Comparison of ENCODE assay signal across 20 cellular contexts in the genomic region with DNA sequence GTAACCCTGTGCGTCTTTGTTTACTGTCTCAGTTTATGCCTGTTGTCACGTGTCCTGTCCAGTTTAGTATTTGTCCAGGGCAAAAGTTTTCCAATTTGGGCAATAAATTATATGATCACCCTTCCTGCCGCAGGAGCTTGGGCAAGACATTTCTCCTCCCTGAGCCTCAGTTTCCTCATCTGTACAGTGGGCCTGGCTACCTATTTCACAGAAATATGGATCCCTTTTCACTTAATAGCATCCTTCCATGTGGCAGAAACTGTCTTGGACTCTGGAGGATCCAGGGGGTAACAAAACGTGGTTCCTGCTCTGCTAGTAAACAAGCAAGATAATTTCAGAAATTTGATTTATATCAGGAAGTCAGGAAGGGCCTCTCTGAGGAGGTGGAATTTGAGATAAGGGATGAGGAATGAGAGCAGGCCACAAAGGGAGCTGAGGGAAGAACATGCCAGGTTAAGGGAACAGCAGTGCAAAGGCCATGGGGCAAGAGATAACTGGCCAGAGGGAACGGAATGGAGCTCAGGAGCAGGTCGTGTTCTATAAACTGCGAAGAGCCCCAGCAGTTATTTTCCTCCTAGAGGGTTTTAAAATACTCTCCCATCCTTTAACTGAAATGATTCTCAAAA. TPM values are rescaled to one million over a fixed set of nuclear protein-coding genes. Genes with fewer than 3 reads are reported as not detected.
DNase-seq lines count a peak whose midpoint lies in the region; ATAC-seq, FAIRE-seq and TF ChIP-seq lines count a peak whose summit lies in the region.
"Had no signal": no experiment of that assay in that cellular context is flagged by ENCODE, and none has a peak within 500 bp of the region (broad histone marks: within the 10 kb centered on the region; RNA-seq: fewer than 3 reads in every experiment).

No MANE protein-coding gene starts in this region.

- no peak for TF ChIP-seq RAD21 in H1 (IDR thresholded peaks at IDR 0.05 in 1 of 2, conservative IDR thresholded peaks at IDR 0.05 in 1 of 2; ENCODE audit: low read depth in 2 of 2, low read length in 2 of 2)

- no peak overlapping the region for H2BK20ac ChIP-seq in H1 (ENCODE audit: low read length)

- FAIRE-seq in H1 (lab: Jason Lieb, UNC) = no peak
- no peak for FAIRE-seq in small intestine (lab: Jason Lieb, UNC)
- FAIRE-seq: GM12878, GM19239, H54, HTR-8/SVneo had no signal

- no peak overlapping the region for H4K91ac ChIP-seq in H1 (replicated peaks; ENCODE audit: insufficient read length, low read length)

- H3K27ac ChIP-seq in H1 (ENCODE audit: low read depth, low read length) (no peak overlapping the region), mesendoderm (ENCODE audit: low read depth, low read length) (no peak overlapping the region), small intestine (ENCODE audit: low read depth in 1 of 2, low read length in 1 of 2) (no peak overlapping the region), WERI-Rb-1 (no peak overlapping the region)
- H3K27ac ChIP-seq: BLaER1 treated with 17β-estradiol and CSF1 and Interleukin-3, amounts not matched to agents 10 nM and 100 nM; GM23248 had no signal

- H3K79me1 ChIP-seq in H1 (ENCODE audit: low read depth, low read length) (no peaks in the 10 kb centered on the region), mesendoderm (ENCODE audit: low read length) (no peaks in the 10 kb centered on the region)

- H3K36me3 ChIP-seq in H1 (ENCODE audit: control insufficient read depth in 2 of 4, insufficient read depth in 4 of 4, low read length in 3 of 4) (no peaks in the 10 kb centered on the region), mesendoderm (ENCODE audit: control insufficient read depth, insufficient read depth, low read length) (no peaks in the 10 kb centered on the region), small intestine (ENCODE audit: control insufficient read depth in 2 of 2, insufficient read depth in 2 of 2, low read length in 2 of 2) (no peaks in the 10 kb centered on the region), WERI-Rb-1 (no peaks in the 10 kb centered on the region)
- H3K36me3 ChIP-seq: BLaER1 treated with 17β-estradiol and CSF1 and Interleukin-3, amounts not matched to agents 10 nM and 100 nM had no signal

- H2BK5ac ChIP-seq in H1 (ENCODE audit: low read depth, low read length) (no peak overlapping the region), mesendoderm (ENCODE audit: low read length) (no peak overlapping the region)

- H2BK120ac ChIP-seq in H1 (replicated peaks; ENCODE audit: low read depth, low read length) = no peak overlapping the region
- no peak overlapping the region for H2BK120ac ChIP-seq in mesendoderm (ENCODE audit: low read depth, low read length)

- no peaks in the 10 kb centered on the region for H3K79me2 ChIP-seq in H1 (ENCODE audit: control insufficient read depth in 1 of 2, insufficient read depth in 2 of 2, low read length in 2 of 2)
- H3K79me2 ChIP-seq in mesendoderm (ENCODE audit: control insufficient read depth, insufficient read depth, low read length) = no peaks in the 10 kb centered on the region

- H4K5ac ChIP-seq in H1 (ENCODE audit: insufficient read length, low read depth, low read length) (no peak overlapping the region), mesendoderm (ENCODE audit: low read length) (no peak overlapping the region)

- H3K14ac ChIP-seq in H1 (ENCODE audit: insufficient read length) = no peak overlapping the region

- peak; percentile 20 for DNase-seq in NCI-H226
- DNase-seq in H1 (ENCODE audit: low read depth in 1 of 2, low spot score in 2 of 2) = no peak
- DNase-seq in mesendoderm = peak; percentile 13
- DNase-seq in small intestine = peak; percentile 76
- no peak for DNase-seq in pons (ENCODE audit: low spot score)
- no peak for DNase-seq in WERI-Rb-1
- DNase-seq in DMS53 treated with DMSO at 0.1 percent for 48 hours (lab: John Stamatoyannopoulos, UW; ENCODE audit: unreplicated experiment) = no peak
- DNase-seq: Calu3; CD8-positive, alpha-beta T cell; DND-41; EL; GM23248; HCEC 1CT; HFFc6 had no signal

- no peak overlapping the region for H3K4ac ChIP-seq in H1 (replicated peaks; ENCODE audit: insufficient read length, low read depth, low read length)
- no peak overlapping the region for H3K4ac ChIP-seq in mesendoderm (ENCODE audit: low read depth, low read length)

- CTCF ChIA-PET in H1 (lab: Charles Lee; ENCODE audit: partially characterized antibody) = interaction anchor here (0.5 to 3.9 kb wide), 14 partner anchors 10 to 175 kb away, joined by 3 to 12 read pairs (median 4); partner anchors contain the start of gene PPARGC1B

- H2AK5ac ChIP-seq in H1 (ENCODE audit: low read depth, low read length) = no peak overlapping the region
- H2AK5ac ChIP-seq in mesendoderm (ENCODE audit: low read length) = no peak overlapping the region

- H4K8ac ChIP-seq in H1 (ENCODE audit: extremely low read depth, insufficient read depth, low read length) = no peak overlapping the region
- H4K8ac ChIP-seq in mesendoderm (ENCODE audit: low read depth, low read length) = no peak overlapping the region

- TF ChIP-seq CTCF in H1 (IDR thresholded peaks at IDR 0.05; ENCODE audit: control extremely low read depth in 1 of 3, insufficient read depth in 1 of 3, low read depth in 1 of 3, low read length in 3 of 3) (no peak), WERI-Rb-1 (IDR thresholded peaks at IDR 0.05; ENCODE audit: low read depth, low read length) (no peak)

- no peak overlapping the region for H3K4me2 ChIP-seq in H1 (ENCODE audit: insufficient read depth in 1 of 2, low read depth in 2 of 2, low read length in 2 of 2)
- H3K4me2 ChIP-seq in mesendoderm (ENCODE audit: low read length) = no peak overlapping the region
- H3K4me2 ChIP-seq: BLaER1 treated with 17β-estradiol and CSF1 and Interleukin-3, amounts not matched to agents 10 nM and 100 nM had no signal

- H4K20me1 ChIP-seq in H1 (replicated peaks in 1 of 2; ENCODE audit: control insufficient read depth in 1 of 2, insufficient read depth in 2 of 2, low read length in 2 of 2) = no peaks in the 10 kb centered on the region
- H4K20me1 ChIP-seq: BLaER1 treated with 17β-estradiol and CSF1 and Interleukin-3, amounts not matched to agents 10 nM and 100 nM had no signal

- H2AFZ ChIP-seq in H1 (ENCODE audit: low read length) = no peak overlapping the region
- H2AFZ ChIP-seq: GM23248 had no signal

- TF ChIP-seq EP300 in H1 (IDR thresholded peaks at IDR 0.05; ENCODE audit: borderline replicate concordance in 1 of 2, low read depth in 2 of 2, low read length in 2 of 2) = no peak

- H3K18ac ChIP-seq in H1 (ENCODE audit: extremely low read depth, low read length) (no peak overlapping the region), mesendoderm (ENCODE audit: low read length) (no peak overlapping the region)

- H3K23me2 ChIP-seq in H1 (ENCODE audit: low read depth, low read length) = no peaks in the 10 kb centered on the region

- no peaks in the 10 kb centered on the region for H3K9me3 ChIP-seq in H1 (ENCODE audit: insufficient read depth in 2 of 2, low read depth in 1 of 2, low read length in 1 of 2)
- no peaks in the 10 kb centered on the region for H3K9me3 ChIP-seq in small intestine (ENCODE audit: control insufficient read depth, low read depth)
- H3K9me3 ChIP-seq in WERI-Rb-1 (ENCODE audit: severe bottlenecking) = no peaks in the 10 kb centered on the region
- H3K9me3 ChIP-seq: BLaER1 treated with 17β-estradiol and CSF1 and Interleukin-3, amounts not matched to agents 10 nM and 100 nM had no signal

- H2BK12ac ChIP-seq in H1 (ENCODE audit: low read depth, low read length) = peak overlapping the region; percentile 82

- POLR2A ChIA-PET in H1 (lab: Charles Lee; ENCODE audit: partially characterized antibody) = interaction anchor here (0.6 to 2.5 kb wide), 5 partner anchors 8 to 48 kb away, joined by 3 to 8 read pairs (median 4); partner anchors contain the start of gene PPARGC1B

- H3K4me3 ChIP-seq in H1 (ENCODE audit: extremely low read depth in 1 of 4, insufficient read depth in 2 of 4, low read depth in 3 of 4, low read length in 4 of 4) = no peak overlapping the region
- no peak overlapping the region for H3K4me3 ChIP-seq in mesendoderm (ENCODE audit: low read length)
- H3K4me3 ChIP-seq in small intestine (ENCODE audit: low read depth in 1 of 2, low read length in 2 of 2) = no peak overlapping the region
- H3K4me3 ChIP-seq in WERI-Rb-1 (ENCODE audit: low read depth, low read length) = no peak overlapping the region
- H3K4me3 ChIP-seq: BLaER1 treated with 17β-estradiol and CSF1 and Interleukin-3, amounts not matched to agents 10 nM and 100 nM; GM12878; GM23248 had no signal

- H3K56ac ChIP-seq in H1 (replicated peaks; ENCODE audit: insufficient read length, low read depth, low read length) = no peak overlapping the region
- H3K56ac ChIP-seq in mesendoderm (ENCODE audit: low read length) = no peak overlapping the region

- H3K9ac ChIP-seq in H1 (replicated peaks in 1 of 4; ENCODE audit: extremely low read depth in 1 of 4, low read depth in 3 of 4, low read length in 3 of 4) (no peak overlapping the region), mesendoderm (ENCODE audit: low read length) (no peak overlapping the region)
- H3K9ac ChIP-seq: BLaER1 treated with 17β-estradiol and CSF1 and Interleukin-3, amounts not matched to agents 10 nM and 100 nM; GM23248 had no signal

- 92% methylated on average over 7 of the region's 7 CpGs; no CpG with 5 or more reads in 1 of the 2 experiments for WGBS in H1 (ENCODE audit: extremely low coverage in 1 of 2, insufficient coverage in 1 of 2, insufficient read length in 1 of 2, insufficient replicate concordance in 2 of 2, low coverage in 1 of 2, low lambda C conversion rate in 2 of 2, missing lambda C conversion rate in 1 of 2), 2 experiments
- no CpG with 5 or more reads among the region's 7 CpGs for WGBS in mesendoderm (ENCODE audit: extremely low coverage, insufficient coverage, low lambda C conversion rate)
- WGBS in small intestine, 3 donors = 49 to 62% (median 60%) methylated on average over 7 of the region's 7 CpGs

- no peak for ATAC-seq in HG03442 (IDR thresholded peaks at IDR 0.05; ENCODE audit: unreplicated experiment)
- ATAC-seq: CD8-positive, alpha-beta T cell; GM12878 had no signal

- H3K23ac ChIP-seq in H1 (ENCODE audit: insufficient read length) = no peak overlapping the region
- H3K23ac ChIP-seq in mesendoderm (ENCODE audit: low read length) = no peak overlapping the region

- H3K4me1 ChIP-seq in H1 (replicated peaks in 1 of 4; ENCODE audit: control insufficient read depth in 3 of 4, insufficient read depth in 4 of 4, low read length in 3 of 4) (peaks cover 2 to 10% (median 5%) of the 10 kb centered on the region in 4 experiments; a peak in 6 of 7 replicates), mesendoderm (ENCODE audit: control insufficient read depth, low read depth, low read length) (peaks cover 2% of the 10 kb centered on the region), small intestine (ENCODE audit: control insufficient read depth in 2 of 2, insufficient read depth in 1 of 2, low read depth in 1 of 2, low read length in 1 of 2) (peaks cover 0 to 4% of the 10 kb centered on the region in 2 donors)
- H3K4me1 ChIP-seq: BLaER1 treated with 17β-estradiol and CSF1 and Interleukin-3, amounts not matched to agents 10 nM and 100 nM had no signal

- H3K27me3 ChIP-seq in H1 (replicated peaks in 1 of 4; ENCODE audit: control insufficient read depth in 3 of 4, extremely low read depth in 1 of 4, insufficient read depth in 3 of 4, low read length in 3 of 4) (peaks cover 0 to 2% (median 0%) of the 10 kb centered on the region in 4 experiments; a peak in 1 of 7 replicates), mesendoderm (ENCODE audit: insufficient read depth, low read length, poor library complexity) (no peaks in the 10 kb centered on the region), small intestine (ENCODE audit: control insufficient read depth in 2 of 2, insufficient read depth in 2 of 2, low read length in 2 of 2) (no peaks in the 10 kb centered on the region), WERI-Rb-1 (ENCODE audit: insufficient read depth, low read depth, severe bottlenecking) (no peaks in the 10 kb centered on the region)
- H3K27me3 ChIP-seq: BLaER1 treated with 17β-estradiol and CSF1 and Interleukin-3, amounts not matched to agents 10 nM and 100 nM had no signal

- TF ChIP-seq POLR2A in H1 (IDR thresholded peaks at IDR 0.05; ENCODE audit: control extremely low read depth in 1 of 2, low read depth in 2 of 2, low read length in 2 of 2) = no peak

- H2BK15ac ChIP-seq in H1 (ENCODE audit: low read length) (no peak overlapping the region), mesendoderm (replicated peaks; ENCODE audit: low read depth) (no peak overlapping the region)

RNA-seq across cellular contexts. Expression of gene PPARGC1B, which starts 15.1 kb away (rescaled TPM):
- total RNA-seq in H1 (2021; fragmentation: NEBNext Ultra II Directional; extraction: Animal tissue kit (Norgen Biotek cat#: 25700)) = 11.4 and 11.5 TPM in 2 replicates
- polyA plus RNA-seq in H1 (2011; rRNA removed) (1.7 and 2.5 TPM in 2 replicates), small intestine (1 to 10 TPM; 3.0 to 8.9 (median 5.6) TPM)
- polyA plus RNA-seq in H1 (2011; cell fraction: cytosol; rRNA removed) = 1.8 TPM
- 6.4 TPM for polyA plus RNA-seq in H1 (2011; cell fraction: nucleus; rRNA removed)
- polyA plus RNA-seq in H1 (2012, experiment 1 of 2) = 3.8 to 5.2 TPM (median 4.8 TPM) in 4 replicates
- 1.3 TPM for polyA plus RNA-seq in H1 (2012, experiment 2 of 2)
- 6.2 TPM for polyA plus RNA-seq in H1 (2013, experiment 1 of 2)
- 3.9 TPM for polyA plus RNA-seq in H1 (2013, experiment 2 of 2)
- 6.3 and 7.6 TPM in 2 replicates for polyA minus RNA-seq in H1 (2011; rRNA and poly(A)+ RNA removed)
- polyA minus RNA-seq in H1 (2011; cell fraction: cytosol; rRNA and poly(A)+ RNA removed) = 5.9 TPM
- 10.0 TPM for polyA minus RNA-seq in H1 (2011; cell fraction: nucleus; rRNA and poly(A)+ RNA removed)
- 2.4 TPM for polyA plus RNA-seq in mesendoderm (2013, experiment 1 of 2)
- 2.6 TPM for polyA plus RNA-seq in mesendoderm (2013, experiment 2 of 2)

Comparison
In these comparisons a context has a peak if more than half of its experiments do, and no peak if none do; other contexts are left out.
1. DNase-seq: peak in NCI-H226 (single experiment), mesendoderm (single experiment) and small intestine (single experiment); none in H1 (0 of 2), pons (single experiment), WERI-Rb-1 (single experiment) and DMS53 treated with DMSO at 0.1 percent for 48 hours (single experiment).